Comparison of ENCODE assay signal across 1 cellular context in the genomic region with DNA sequence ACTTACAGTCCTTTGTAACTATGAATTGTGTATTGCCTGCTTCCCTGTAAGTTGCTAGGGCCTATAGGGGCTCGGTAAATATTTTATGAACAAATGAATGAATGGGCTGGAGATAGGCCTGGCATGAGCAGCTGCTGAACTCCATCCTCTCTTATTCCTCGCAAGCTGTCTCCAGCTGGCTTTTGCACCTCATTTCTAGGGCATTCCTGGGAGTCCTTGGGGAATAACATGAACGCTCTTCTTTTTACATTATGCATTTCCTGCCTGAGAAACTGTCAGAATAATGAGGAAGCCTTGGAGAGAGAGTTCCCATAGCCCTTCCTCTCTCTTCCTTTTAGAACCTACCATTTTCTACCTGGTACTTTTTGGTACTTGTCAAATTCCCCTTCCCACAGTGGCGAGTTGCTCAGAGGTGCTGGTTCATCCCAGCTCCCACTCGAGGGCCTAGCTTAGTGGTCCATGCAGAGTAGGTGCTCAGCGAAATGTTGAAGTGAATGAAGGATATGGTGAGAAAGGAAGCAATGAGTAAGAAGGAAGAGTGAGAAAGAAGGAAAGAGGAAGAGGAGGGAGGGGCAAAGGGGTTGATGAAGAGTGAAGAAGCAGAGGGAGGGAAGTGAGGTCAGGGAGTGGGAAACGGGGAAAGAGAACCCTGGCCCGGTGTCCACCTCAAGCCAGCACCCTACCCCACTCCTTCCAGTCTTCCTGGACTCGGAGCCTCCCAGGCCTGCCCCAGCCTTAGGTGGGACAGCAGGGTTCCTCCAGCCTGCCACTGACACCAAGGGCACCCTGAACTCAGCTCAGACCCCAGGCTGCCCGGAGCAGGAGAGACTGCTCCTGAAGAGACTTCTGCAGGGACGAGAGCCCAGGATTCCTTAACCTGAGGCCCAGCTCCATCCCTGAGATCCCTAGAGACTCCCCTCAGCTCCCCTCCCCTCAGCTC.
TF ChIP-seq lines count a peak whose summit lies in the region.

No MANE protein-coding gene starts in this region.

TF ChIP-seq in GM12878, 131 proteins besides CTCF, POLR2A, EP300 and RAD21 (continued from another document):
- TF ChIP-seq CUX1 (IDR thresholded peaks at IDR 0.05; ENCODE audit: insufficient replicate concordance, low read depth, low read length) (peak; percentile 71), SIX5 (IDR thresholded peaks at IDR 0.05; ENCODE audit: low read depth, low read length, severe bottlenecking) (no peak), POU2F2 (IDR thresholded peaks at IDR 0.05; ENCODE audit: borderline replicate concordance, low read depth, low read length) (no peak), EZH2 (IDR thresholded peaks at IDR 0.05; ENCODE audit: borderline replicate concordance, control insufficient read depth, low read depth, low read length) (no peak), ASH2L (IDR thresholded peaks at IDR 0.05; ENCODE audit: borderline replicate concordance, low read depth) (no peak), GABPA (IDR thresholded peaks at IDR 0.05; ENCODE audit: low read depth) (no peak), TCF12 (IDR thresholded peaks at IDR 0.05; ENCODE audit: low read depth, low read length) (no peak), RFX5 (IDR thresholded peaks at IDR 0.05; ENCODE audit: low read depth, low read length) (no peak)
- TF ChIP-seq, protein P1, sequence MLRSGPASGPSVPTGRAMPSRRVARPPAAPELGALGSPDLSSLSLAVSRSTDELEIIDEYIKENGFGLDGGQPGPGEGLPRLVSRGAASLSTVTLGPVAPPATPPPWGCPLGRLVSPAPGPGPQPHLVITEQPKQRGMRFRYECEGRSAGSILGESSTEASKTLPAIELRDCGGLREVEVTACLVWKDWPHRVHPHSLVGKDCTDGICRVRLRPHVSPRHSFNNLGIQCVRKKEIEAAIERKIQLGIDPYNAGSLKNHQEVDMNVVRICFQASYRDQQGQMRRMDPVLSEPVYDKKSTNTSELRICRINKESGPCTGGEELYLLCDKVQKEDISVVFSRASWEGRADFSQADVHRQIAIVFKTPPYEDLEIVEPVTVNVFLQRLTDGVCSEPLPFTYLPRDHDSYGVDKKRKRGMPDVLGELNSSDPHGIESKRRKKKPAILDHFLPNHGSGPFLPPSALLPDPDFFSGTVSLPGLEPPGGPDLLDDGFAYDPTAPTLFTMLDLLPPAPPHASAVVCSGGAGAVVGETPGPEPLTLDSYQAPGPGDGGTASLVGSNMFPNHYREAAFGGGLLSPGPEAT (IDR thresholded peaks at IDR 0.05; ENCODE audit: low read depth), result peak; percentile 39; the same call in 1 of the 2 replicates
